In genomic region chr17:58631523-58632323, GRCh38 we compare ENCODE assay signal across 1 cellular context.
TF ChIP-seq lines count a peak whose summit lies in the region.

No MANE protein-coding gene starts in this region.

TF ChIP-seq in K562, 482 proteins besides CTCF, POLR2A, EP300 and RAD21 (continued from another document and continues in another):
- TF ChIP-seq ZNF407 (IDR thresholded peaks at IDR 0.05; ENCODE audit: low read depth) (peak; percentile 40; the same call in 1 of the 2 replicates), ZNF274 (IDR thresholded peaks at IDR 0.05; ENCODE audit: borderline replicate concordance, low read depth, low read length) (0 out of 2 replicates have a peak, but pooled peaks have one; percentile 6), BCL6 (CRISPR knock-in tag; IDR thresholded peaks at IDR 0.05) (peak; percentile 82; the same call in 1 of the 2 replicates), PHF20 (IDR thresholded peaks at IDR 0.05; ENCODE audit: partially characterized antibody) (peak; percentile 95), SMARCC2 (IDR thresholded peaks at IDR 0.05; ENCODE audit: low read depth) (peak; percentile 56), RNF2 (IDR thresholded peaks at IDR 0.05) (peak; percentile 100), ZNF277 (CRISPR knock-in tag; IDR thresholded peaks at IDR 0.05; ENCODE audit: borderline replicate concordance) (no peak), ZMIZ1 (IDR thresholded peaks at IDR 0.05; ENCODE audit: low read depth in 2 of 2, low read length in 2 of 2) (peak; percentile 40 to 100; a peak in 3 of 4 replicates), ARID3A (IDR thresholded peaks at IDR 0.05; ENCODE audit: borderline replicate concordance, low read depth, low read length) (peak; percentile 71; the same call in 1 of the 2 replicates), SRSF9 (IDR thresholded peaks at IDR 0.05; ENCODE audit: borderline replicate concordance, low read depth, low read length) (no peak), HOMEZ (CRISPR knock-in tag; IDR thresholded peaks at IDR 0.05) (no peak), TEAD1 (CRISPR knock-in tag; IDR thresholded peaks at IDR 0.05) (peak in 1 of 2 experiments; percentile 95; a peak in 3 of 4 replicates), MEIS2 (IDR thresholded peaks at IDR 0.05; ENCODE audit: partially characterized antibody) (peak; percentile 71), ZNF280A (IDR thresholded peaks at IDR 0.05; ENCODE audit: low read depth, partially characterized antibody) (no peak), FOXJ2 (tag; IDR thresholded peaks at IDR 0.05) (0 out of 2 replicates have a peak, but pooled peaks have one; percentile 16), ZNF584 (CRISPR knock-in tag; IDR thresholded peaks at IDR 0.05; ENCODE audit: low read depth) (no peak; the same call in 1 of the 2 replicates), TRIM28 (IDR thresholded peaks at IDR 0.05) (no peak; the same call in 1 of the 2 replicates), CUX1 (CRISPR knock-in tag; IDR thresholded peaks at IDR 0.05) (0 out of 2 replicates have a peak, but pooled peaks have one; percentile 18), FOXP4 (CRISPR knock-in tag; IDR thresholded peaks at IDR 0.05; ENCODE audit: borderline replicate concordance) (no peak), BACH1 (tag; IDR thresholded peaks at IDR 0.05) (peak; percentile 91; the same call in 1 of the 2 replicates), ZNF695 (CRISPR knock-in tag; IDR thresholded peaks at IDR 0.05) (peak; percentile 95), HNRNPH1 (optimal IDR thresholded peaks at IDR 0.05; ENCODE audit: low read depth, low read length) (no peak)
